In the genomic region with DNA sequence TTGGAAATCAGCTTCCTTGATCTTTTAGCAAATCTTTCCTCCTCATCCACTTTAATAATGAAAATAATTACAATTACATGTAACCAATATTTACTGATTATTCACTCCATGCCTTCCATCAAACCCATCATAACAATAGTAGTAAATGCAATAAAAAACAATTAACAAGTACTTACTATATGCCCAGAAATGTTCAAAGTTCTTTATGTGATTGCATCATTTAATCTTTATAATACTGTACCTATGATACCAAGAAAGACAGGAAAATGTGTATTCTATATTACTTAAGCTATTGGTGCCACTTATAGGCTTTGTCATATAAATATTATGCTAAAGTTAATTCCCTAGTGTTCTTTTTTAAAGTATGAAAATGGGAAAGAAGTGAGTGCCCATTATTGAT, we compare ENCODE assay signal across 5 cellular contexts.
"Had no signal": no experiment of that assay in that cellular context is flagged by ENCODE, and none has a peak within 500 bp of the region (broad histone marks: within the 10 kb centered on the region; RNA-seq: fewer than 3 reads in every experiment).

No MANE protein-coding gene starts in this region.

- H3K27ac ChIP-seq: HL-60 had no signal

- H3K27ac Mint-ChIP-seq: IgD-negative memory B cell had no signal

- DNase-seq: KG1 had no signal

- H3K4me3 ChIP-seq: K562 had no signal

- FAIRE-seq: HTR-8/SVneo had no signal

- H3K4me3 Mint-ChIP-seq: IgD-negative memory B cell had no signal

- H3K36me3 Mint-ChIP-seq: IgD-negative memory B cell had no signal
